8 cellular contexts compared by ENCODE assay signal in the genomic region with DNA sequence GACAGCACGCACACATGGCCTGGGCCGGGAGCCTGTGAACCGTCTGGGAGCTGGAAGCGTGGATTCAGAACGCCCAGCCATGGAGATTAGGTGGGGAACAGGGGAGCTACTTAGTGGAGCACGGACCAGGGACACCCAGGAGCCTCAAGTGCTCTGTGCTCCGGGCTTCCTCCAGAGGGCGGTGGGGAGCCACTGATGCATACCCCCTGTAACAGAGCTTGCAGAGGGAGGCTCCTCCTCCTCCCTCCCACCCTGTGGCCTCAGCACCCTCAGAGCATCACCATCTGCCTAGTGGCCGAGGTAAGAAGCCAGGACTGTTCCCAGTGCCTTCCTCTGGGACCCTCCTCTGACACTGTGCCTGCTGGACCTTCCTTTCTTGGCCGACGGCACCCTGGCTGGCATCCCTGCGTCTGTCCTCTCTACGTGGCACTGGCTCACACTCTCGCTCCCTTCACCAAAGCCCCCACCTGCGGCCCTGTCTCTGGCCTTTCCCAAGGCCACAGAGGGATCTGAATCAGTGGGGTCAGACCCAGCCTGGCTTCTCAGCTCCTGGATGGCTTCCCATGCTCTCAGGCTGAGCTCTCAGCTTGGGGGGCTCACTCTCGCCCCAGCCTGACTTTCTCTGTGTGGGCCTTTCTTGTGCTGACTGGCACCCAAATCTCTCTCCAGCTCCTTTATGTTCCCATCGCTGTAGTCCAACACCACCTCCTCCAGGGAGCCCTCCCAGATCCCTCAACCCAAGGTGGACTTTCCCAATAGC.
A peak's percentile ranks its signal among the peaks of the same experiment; 100 is the strongest.
DNase-seq lines count a peak whose midpoint lies in the region; ATAC-seq and TF ChIP-seq lines count a peak whose summit lies in the region.

No MANE protein-coding gene starts in this region.

- H3K27ac ChIP-seq in OCI-LY1 (ENCODE audit: low read depth, low read length, poor library complexity, severe bottlenecking) (no peak overlapping the region), caudate nucleus (ENCODE audit: low read depth, low read length) (no peak overlapping the region), neuronal stem cell (replicated peaks; ENCODE audit: low read length) (no peak overlapping the region)

- no peak overlapping the region for H2AFZ ChIP-seq in OCI-LY1 (ENCODE audit: low read length)
- H2AFZ ChIP-seq in neuronal stem cell (ENCODE audit: low read length) = no peak overlapping the region

- no peaks in the 10 kb centered on the region for H4K20me1 ChIP-seq in OCI-LY1 (ENCODE audit: insufficient read depth, low read length)

- H3K27me3 ChIP-seq in OCI-LY1 (ENCODE audit: insufficient read depth, low read length) (no peaks in the 10 kb centered on the region), neuronal stem cell (ENCODE audit: control insufficient read depth in 3 of 3, insufficient read depth in 3 of 3, low read depth in 1 of 3, low read length in 3 of 3) (no peaks in the 10 kb centered on the region)

- H3K23ac ChIP-seq in neuronal stem cell (ENCODE audit: low read depth, low read length, poor library complexity) = no peak overlapping the region

- H2BK12ac ChIP-seq in neuronal stem cell (ENCODE audit: low read length) = no peak overlapping the region

- no peak for DNase-seq in natural killer cell treated with Interleukin-12 subunit alpha and Interleukin-12 subunit beta and Interleukin-15 and Interleukin-18, amount 100 ng/mL, for 72 hours (ENCODE audit: low spot score)
- no peak for DNase-seq in natural killer cell
- peak in 40 of 61 donors; percentile 6 to 65 (median 25) for DNase-seq in caudate nucleus (lab: John Stamatoyannopoulos, UW)
- DNase-seq in neuronal stem cell (ENCODE audit: low spot score) = peak; percentile 68

- H4K8ac ChIP-seq in neuronal stem cell (ENCODE audit: low read depth, low read length) = no peak overlapping the region

- peak overlapping the region; percentile 32 for H3K14ac ChIP-seq in neuronal stem cell (ENCODE audit: low read length)

- no peaks in the 10 kb centered on the region for H3K9me2 ChIP-seq in OCI-LY1 (ENCODE audit: low read depth, low read length)

- H3K9me3 ChIP-seq in OCI-LY1 (ENCODE audit: low read length) = no peaks in the 10 kb centered on the region
- peaks cover 0 to 1% of the 10 kb centered on the region in 2 donors for H3K9me3 ChIP-seq in neuronal stem cell (replicated peaks in 1 of 2; ENCODE audit: control insufficient read depth in 2 of 2, insufficient read depth in 1 of 2, low read depth in 1 of 2, low read length in 2 of 2)

- H3F3A ChIP-seq in OCI-LY1 (ENCODE audit: insufficient read depth, low read length) = no peaks in the 10 kb centered on the region

- peak overlapping the region; percentile 20 for H2AK5ac ChIP-seq in neuronal stem cell (ENCODE audit: low read depth, low read length)

- H3K18ac ChIP-seq in neuronal stem cell (ENCODE audit: low read length) = peak overlapping the region; percentile 86

- H3K36me3 ChIP-seq in OCI-LY1 (ENCODE audit: insufficient read depth, low read length) = no peaks in the 10 kb centered on the region
- H3K36me3 ChIP-seq in neuronal stem cell (replicated peaks in 1 of 2; ENCODE audit: control insufficient read depth in 2 of 2, insufficient read depth in 2 of 2, low read length in 2 of 2) = no peaks in the 10 kb centered on the region

- WGBS in neuronal stem cell (ENCODE audit: extremely low coverage in 2 of 2, insufficient read length in 2 of 2, insufficient replicate concordance in 1 of 2), 2 donors = no CpG with 5 or more reads among the region's 17 CpGs

- H3K4me3 Mint-ChIP-seq in natural killer cell treated with Interleukin-12 subunit alpha and Interleukin-12 subunit beta and Interleukin-15 and Interleukin-18, amount 100 ng/mL, for 72 hours = no peak overlapping the region
- no peak overlapping the region for H3K4me3 Mint-ChIP-seq in natural killer cell

- no peaks in the 10 kb centered on the region for H3K79me1 ChIP-seq in neuronal stem cell (ENCODE audit: low read depth, low read length)

- no peak overlapping the region for H3K27ac Mint-ChIP-seq in natural killer cell treated with Interleukin-12 subunit alpha and Interleukin-12 subunit beta and Interleukin-15 and Interleukin-18, amount 100 ng/mL, for 72 hours
- peak overlapping the region in 1 of 2 donors; percentile 25 for H3K27ac Mint-ChIP-seq in natural killer cell

- TF ChIP-seq CTCF in natural killer cell (IDR thresholded peaks at IDR 0.05) (no peak), OCI-LY1 (IDR thresholded peaks at IDR 0.05; ENCODE audit: low read length) (peak; percentile 70)

- H2BK120ac ChIP-seq in neuronal stem cell (ENCODE audit: low read depth, low read length) = no peak overlapping the region

- H3K36me3 Mint-ChIP-seq in natural killer cell treated with Interleukin-12 subunit alpha and Interleukin-12 subunit beta and Interleukin-15 and Interleukin-18, amount 100 ng/mL, for 72 hours = no peaks in the 10 kb centered on the region
- no peaks in the 10 kb centered on the region for H3K36me3 Mint-ChIP-seq in natural killer cell

- intact Hi-C loops in natural killer cell (cut with micrococcal nuclease) = no loop called here

- no peak overlapping the region for H2BK5ac ChIP-seq in neuronal stem cell (ENCODE audit: low read length)

- H3K4ac ChIP-seq in neuronal stem cell (ENCODE audit: low read length) = no peak overlapping the region

- H3K4me2 ChIP-seq in OCI-LY1 (ENCODE audit: low read length) (no peak overlapping the region), neuronal stem cell (ENCODE audit: insufficient read depth, low read length, poor library complexity, severe bottlenecking) (no peak overlapping the region)

- H3K4me3 ChIP-seq in OCI-LY1 (ENCODE audit: low read depth, low read length, poor library complexity, severe bottlenecking) (no peak overlapping the region), neuronal stem cell (ENCODE audit: low read length in 2 of 2) (no peak overlapping the region)

- H2BK15ac ChIP-seq in neuronal stem cell (ENCODE audit: low read length) = peak overlapping the region; percentile 83

- no peak overlapping the region for H4K91ac ChIP-seq in neuronal stem cell (ENCODE audit: low read depth, low read length, poor library complexity)

- no peaks in the 10 kb centered on the region for H3K4me1 ChIP-seq in OCI-LY1 (ENCODE audit: insufficient read depth, low read length, severe bottlenecking)
- peaks cover 0 to 4% of the 10 kb centered on the region in 2 donors for H3K4me1 ChIP-seq in neuronal stem cell (ENCODE audit: control insufficient read depth in 2 of 2, insufficient read depth in 1 of 2, low read depth in 1 of 2, low read length in 2 of 2)

- no peaks in the 10 kb centered on the region for H3K79me2 ChIP-seq in OCI-LY1 (ENCODE audit: insufficient read depth, low read length)

- no peaks in the 10 kb centered on the region for H3K9me3 Mint-ChIP-seq in natural killer cell treated with Interleukin-12 subunit alpha and Interleukin-12 subunit beta and Interleukin-15 and Interleukin-18, amount 100 ng/mL, for 72 hours
- no peaks in the 10 kb centered on the region for H3K9me3 Mint-ChIP-seq in natural killer cell

- H3K27me3 Mint-ChIP-seq in natural killer cell treated with Interleukin-12 subunit alpha and Interleukin-12 subunit beta and Interleukin-15 and Interleukin-18, amount 100 ng/mL, for 72 hours = peaks cover 0 to 14% of the 10 kb centered on the region in 2 donors
- H3K27me3 Mint-ChIP-seq in natural killer cell (ENCODE audit: low read depth in 2 of 2) = peaks cover 0 to 3% of the 10 kb centered on the region in 2 donors

- H3K4me1 Mint-ChIP-seq in natural killer cell treated with Interleukin-12 subunit alpha and Interleukin-12 subunit beta and Interleukin-15 and Interleukin-18, amount 100 ng/mL, for 72 hours (ENCODE audit: low read depth in 2 of 2) = peaks cover 0 to 10% of the 10 kb centered on the region in 2 donors
- H3K4me1 Mint-ChIP-seq in natural killer cell = peaks cover 8 to 9% of the 10 kb centered on the region in 2 donors

- peak; percentile 40 to 53 for ATAC-seq in natural killer cell treated with Interleukin-12 subunit alpha and Interleukin-12 subunit beta and Interleukin-15 and Interleukin-18, amount 100 ng/mL, for 72 hours
- no peak for ATAC-seq in natural killer cell
- no peak for ATAC-seq in GM19023 (IDR thresholded peaks at IDR 0.05; ENCODE audit: unreplicated experiment)
- no peak for ATAC-seq in HG03342 (IDR thresholded peaks at IDR 0.05; ENCODE audit: unreplicated experiment)
- ATAC-seq in HG03159 (IDR thresholded peaks at IDR 0.05; ENCODE audit: unreplicated experiment) = no peak

- no peak overlapping the region for H3K9ac ChIP-seq in OCI-LY1 (ENCODE audit: low read length)
- H3K9ac ChIP-seq in neuronal stem cell (ENCODE audit: low read depth, low read length, poor library complexity) = no peak overlapping the region

Comparison
In these comparisons a context has a peak if more than half of its experiments do, and no peak if none do; other contexts are left out.
1. ATAC-seq: peak in natural killer cell treated with Interleukin-12 subunit alpha and Interleukin-12 subunit beta and Interleukin-15 and Interleukin-18, amount 100 ng/mL, for 72 hours (2 of 2); none in natural killer cell (0 of 3), GM19023 (single experiment), HG03342 (single experiment) and HG03159 (single experiment).
2. DNase-seq: peak in caudate nucleus (40 of 61) and neuronal stem cell (single experiment); none in natural killer cell treated with Interleukin-12 subunit alpha and Interleukin-12 subunit beta and Interleukin-15 and Interleukin-18, amount 100 ng/mL, for 72 hours (single experiment) and natural killer cell (single experiment).